In genomic region chr14:58846682-58847465, GRCh38 we compare ENCODE assay signal across 24 cellular contexts.
DNase-seq lines count a peak whose midpoint lies in the region; ATAC-seq, FAIRE-seq and TF ChIP-seq lines count a peak whose summit lies in the region.
"Had no signal": no experiment of that assay in that cellular context is flagged by ENCODE, and none has a peak within 500 bp of the region (broad histone marks: within the 10 kb centered on the region; RNA-seq: fewer than 3 reads in every experiment).

No MANE protein-coding gene starts in this region.

- H3K36me3 Mint-ChIP-seq in nephron progenitor cell (ENCODE audit: low read depth) = peaks cover 5% of the 10 kb centered on the region
- H3K36me3 Mint-ChIP-seq in activated naive CD8-positive, alpha-beta T cell treated with anti-CD3 and anti-CD28 coated beads for 36 hours = no peaks in the 10 kb centered on the region
- H3K36me3 Mint-ChIP-seq: CD14-positive monocyte, IgD-negative memory B cell had no signal

- intact Hi-C loops in heart right ventricle (cut with DNase I) = no loop called here

- H3K9me3 ChIP-seq in cardiac muscle cell (ENCODE audit: low read depth) = no peaks in the 10 kb centered on the region
- peaks cover 0 to 7% (median 0%) of the 10 kb centered on the region in 11 donors for H3K9me3 ChIP-seq in heart right ventricle
- H3K9me3 ChIP-seq: A549, SJCRH30 had no signal

- H3K27me3 ChIP-seq in cardiac muscle cell = no peaks in the 10 kb centered on the region
- H3K27me3 ChIP-seq in heart right ventricle = no peaks in the 10 kb centered on the region
- H3K27me3 ChIP-seq: SJCRH30 had no signal

- DNase-seq in cardiac muscle cell (ENCODE audit: low read depth in 1 of 2, low spot score in 1 of 2) = peak in 1 of 2 donors; percentile 24
- no peak for DNase-seq in heart right ventricle
- no peak for DNase-seq in nephron progenitor cell
- DNase-seq in HuH-7 (ENCODE audit: low spot score) = no peak
- no peak for DNase-seq in activated naive CD8-positive, alpha-beta T cell treated with anti-CD3 and anti-CD28 coated beads for 36 hours
- DNase-seq: EL; GF-D8; H9; MV-4-11; NCI-H1105 treated with DMSO at 0.1 percent for 48 hours; NCI-H2029 treated with DMSO at 0.1 percent for 48 hours; NCI-H2171 treated with DMSO at 0.1 percent for 48 hours; NCI-H446; NCI-H526; NK-92 treated with Interleukin-12 subunit alpha and Interleukin-12 subunit beta, amount 100 ng/mL, for 24 hours; SJCRH30; T-helper 1 cell had no signal

- H3K4me1 ChIP-seq in cardiac muscle cell (ENCODE audit: low read depth) (peaks cover 27% of the 10 kb centered on the region), heart right ventricle (no peaks in the 10 kb centered on the region)
- H3K4me1 ChIP-seq: A549 had no signal

- peaks cover 10% of the 10 kb centered on the region for H3K9me3 Mint-ChIP-seq in nephron progenitor cell
- H3K9me3 Mint-ChIP-seq in activated naive CD8-positive, alpha-beta T cell treated with anti-CD3 and anti-CD28 coated beads for 36 hours = no peaks in the 10 kb centered on the region
- H3K9me3 Mint-ChIP-seq: H9, IgD-negative memory B cell had no signal

- peak overlapping the region; percentile 52 for H3K27ac ChIP-seq in cardiac muscle cell
- no peak overlapping the region for H3K27ac ChIP-seq in heart right ventricle
- H3K27ac ChIP-seq: A549, SJCRH30 had no signal

- H3K36me3 ChIP-seq in cardiac muscle cell (no peaks in the 10 kb centered on the region), heart right ventricle (no peaks in the 10 kb centered on the region)
- H3K36me3 ChIP-seq: SJCRH30 had no signal

- peak; percentile 38 for FAIRE-seq in colon (lab: Jason Lieb, UNC)
- FAIRE-seq: A549, RCC 7860 had no signal

- H3K27ac Mint-ChIP-seq in nephron progenitor cell = peak overlapping the region; percentile 37
- no peak overlapping the region for H3K27ac Mint-ChIP-seq in activated naive CD8-positive, alpha-beta T cell treated with anti-CD3 and anti-CD28 coated beads for 36 hours
- H3K27ac Mint-ChIP-seq: B cell, H9, IgD-negative memory B cell had no signal

- H3K4me3 ChIP-seq in cardiac muscle cell = no peak overlapping the region
- H3K4me3 ChIP-seq in heart right ventricle = no peak overlapping the region
- H3K4me3 ChIP-seq: A549, SJCRH30 had no signal

- H3K27me3 Mint-ChIP-seq in nephron progenitor cell (ENCODE audit: low read depth, poor library complexity) = peaks cover 6% of the 10 kb centered on the region
- no peaks in the 10 kb centered on the region for H3K27me3 Mint-ChIP-seq in activated naive CD8-positive, alpha-beta T cell treated with anti-CD3 and anti-CD28 coated beads for 36 hours
- H3K27me3 Mint-ChIP-seq: B cell, IgD-negative memory B cell had no signal

- no peak for TF ChIP-seq CTCF in cardiac muscle cell (IDR thresholded peaks at IDR 0.05; ENCODE audit: low read depth, low read length)
- no peak for TF ChIP-seq CTCF in heart right ventricle (IDR thresholded peaks at IDR 0.05)
- no peak for TF ChIP-seq CTCF in nephron progenitor cell (IDR thresholded peaks at IDR 0.05)

- no peak overlapping the region for H3K4me3 Mint-ChIP-seq in nephron progenitor cell
- no peak overlapping the region for H3K4me3 Mint-ChIP-seq in activated naive CD8-positive, alpha-beta T cell treated with anti-CD3 and anti-CD28 coated beads for 36 hours
- H3K4me3 Mint-ChIP-seq: B cell, CD14-positive monocyte, H9, IgD-negative memory B cell had no signal

- H3K4me1 Mint-ChIP-seq in nephron progenitor cell = peaks cover 53% of the 10 kb centered on the region
- H3K4me1 Mint-ChIP-seq in activated naive CD8-positive, alpha-beta T cell treated with anti-CD3 and anti-CD28 coated beads for 36 hours = no peaks in the 10 kb centered on the region
- H3K4me1 Mint-ChIP-seq: B cell, IgD-negative memory B cell had no signal

- ATAC-seq in heart right ventricle (no peak), GM21423 (IDR thresholded peaks at IDR 0.05; ENCODE audit: unreplicated experiment) (no peak)

- WGBS in heart right ventricle, 2 donors = 71 to 84% methylated on average over 5 of the region's 5 CpGs
